Comparison of ENCODE assay signal across 16 cellular contexts in the genomic region with DNA sequence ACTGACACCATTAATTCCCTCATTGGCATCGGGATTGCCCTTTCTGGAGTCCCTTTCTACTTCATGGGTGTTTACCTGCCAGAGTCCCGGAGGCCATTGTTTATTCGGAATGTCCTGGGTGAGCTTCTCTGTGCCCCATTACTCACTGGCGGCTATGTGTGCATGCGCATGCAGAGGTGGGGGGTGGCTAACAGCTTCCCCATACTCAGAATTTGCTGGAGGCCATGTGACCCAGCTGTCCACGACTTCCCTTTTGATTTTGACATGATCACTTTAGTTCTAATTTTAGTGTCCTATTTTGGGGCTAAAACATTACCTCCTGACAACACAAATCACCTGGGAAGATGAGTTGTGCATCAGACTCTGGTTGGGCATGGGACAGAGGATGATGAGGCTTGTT. TPM values are rescaled to one million over a fixed set of nuclear protein-coding genes. Genes with fewer than 3 reads are reported as not detected.
A peak's percentile ranks its signal among the peaks of the same experiment; 100 is the strongest.
DNase-seq lines count a peak whose midpoint lies in the region; ATAC-seq and TF ChIP-seq lines count a peak whose summit lies in the region.
"Had no signal": no experiment of that assay in that cellular context is flagged by ENCODE, and none has a peak within 500 bp of the region (broad histone marks: within the 10 kb centered on the region; RNA-seq: fewer than 3 reads in every experiment).

No MANE protein-coding gene starts in this region.

- no peak for ATAC-seq in stimulated activated naive CD8-positive, alpha-beta T cell treated with anti-CD3 and anti-CD28 coated beads, Interleukin-15, Interleukin-2, amounts not matched to agents 100 U/mL and 50 U/mL, for 24 hours
- ATAC-seq in activated CD8-positive, alpha-beta T cell treated with anti-CD3 and anti-CD28 coated beads for 36 hours, result no peak
- no peak for ATAC-seq in HG02678 (IDR thresholded peaks at IDR 0.05; ENCODE audit: unreplicated experiment)
- ATAC-seq: sciatic nerve had no signal

- peak overlapping the region; percentile 50 for H3K27ac Mint-ChIP-seq in stimulated activated naive CD8-positive, alpha-beta T cell treated with anti-CD3 and anti-CD28 coated beads, Interleukin-15, Interleukin-2, amounts not matched to agents 100 ng/mL and 50 ng/mL, for 24 hours
- H3K27ac Mint-ChIP-seq in activated CD8-positive, alpha-beta T cell treated with anti-CD3 and anti-CD28 coated beads for 36 hours, result peak overlapping the region; percentile 71
- H3K27ac Mint-ChIP-seq: nephron had no signal

- CTCF ChIA-PET in activated CD8-positive, alpha-beta T cell treated with anti-CD3 and anti-CD28 coated beads for 36 hours (lab: Charles Lee), result interaction anchor here (1.3 to 18.9 kb wide), 3 partner anchors 11 to 34 kb away, joined by 3 to 260 read pairs (median 5); a partner anchor contains a TSS

- intact Hi-C loops in activated CD8-positive, alpha-beta T cell treated with anti-CD3 and anti-CD28 coated beads for 36 hours (cut with micrococcal nuclease), result no loop called here

- H3K9me3 Mint-ChIP-seq in stimulated activated naive CD8-positive, alpha-beta T cell treated with anti-CD3 and anti-CD28 coated beads, Interleukin-15, Interleukin-2, amounts not matched to agents 100 ng/mL and 50 ng/mL, for 24 hours, result no peaks in the 10 kb centered on the region
- H3K9me3 Mint-ChIP-seq in activated CD8-positive, alpha-beta T cell treated with anti-CD3 and anti-CD28 coated beads for 36 hours, result no peaks in the 10 kb centered on the region
- H3K9me3 Mint-ChIP-seq: nephron had no signal

- DNase-seq in stimulated activated naive CD8-positive, alpha-beta T cell treated with anti-CD3 and anti-CD28 coated beads, Interleukin-15, Interleukin-2, amounts not matched to agents 100 U/mL and 50 U/mL, for 24 hours, result no peak
- no peak for DNase-seq in activated CD8-positive, alpha-beta T cell treated with anti-CD3 and anti-CD28 coated beads for 36 hours
- DNase-seq in medulla oblongata (ENCODE audit: extremely low spot score), result peak; percentile 28
- DNase-seq in NCI-H187 treated with DMSO at 0.1 percent for 48 hours (lab: John Stamatoyannopoulos, UW), result no peak
- no peak for DNase-seq in cerebellar nuclear complex (lab: John Stamatoyannopoulos, UW)
- DNase-seq: activated CD4-positive, alpha-beta T cell treated with anti-CD3 and anti-CD28 coated beads, Interleukin-2, amount 50 U/mL, for 4 hours; BE2C; caudate nucleus; GM23248; NCI-H1092; stimulated activated CD4-positive, alpha-beta T cell treated with anti-CD3 and anti-CD28 coated beads, Interleukin-4, amount 100 ng/mL, for 4 hours; T1000 had no signal

- H3K36me3 Mint-ChIP-seq in stimulated activated naive CD8-positive, alpha-beta T cell treated with anti-CD3 and anti-CD28 coated beads, Interleukin-15, Interleukin-2, amounts not matched to agents 100 ng/mL and 50 ng/mL, for 24 hours (ENCODE audit: low read depth), result peaks cover 75% of the 10 kb centered on the region
- peaks cover 50% of the 10 kb centered on the region for H3K36me3 Mint-ChIP-seq in activated CD8-positive, alpha-beta T cell treated with anti-CD3 and anti-CD28 coated beads for 36 hours (ENCODE audit: low read depth)

- H3K27me3 Mint-ChIP-seq in stimulated activated naive CD8-positive, alpha-beta T cell treated with anti-CD3 and anti-CD28 coated beads, Interleukin-15, Interleukin-2, amounts not matched to agents 100 ng/mL and 50 ng/mL, for 24 hours, result no peaks in the 10 kb centered on the region
- H3K27me3 Mint-ChIP-seq in activated CD8-positive, alpha-beta T cell treated with anti-CD3 and anti-CD28 coated beads for 36 hours, result no peaks in the 10 kb centered on the region

- H3K4me1 Mint-ChIP-seq in stimulated activated naive CD8-positive, alpha-beta T cell treated with anti-CD3 and anti-CD28 coated beads, Interleukin-15, Interleukin-2, amounts not matched to agents 100 ng/mL and 50 ng/mL, for 24 hours (ENCODE audit: low read depth), result peaks cover 22% of the 10 kb centered on the region
- H3K4me1 Mint-ChIP-seq in activated CD8-positive, alpha-beta T cell treated with anti-CD3 and anti-CD28 coated beads for 36 hours (ENCODE audit: low read depth), result peaks cover 21% of the 10 kb centered on the region

- POLR2A ChIA-PET in activated CD8-positive, alpha-beta T cell treated with anti-CD3 and anti-CD28 coated beads for 36 hours (lab: Charles Lee), result interaction anchor here (0.9 to 2.1 kb wide), 5 partner anchors 9 to 32 kb away, joined by 3 to 8 read pairs (median 3); a partner anchor contains a TSS

- TF ChIP-seq CTCF in activated CD8-positive, alpha-beta T cell treated with anti-CD3 and anti-CD28 coated beads for 36 hours (IDR thresholded peaks at IDR 0.05), result no peak

- H3K4me3 Mint-ChIP-seq in stimulated activated naive CD8-positive, alpha-beta T cell treated with anti-CD3 and anti-CD28 coated beads, Interleukin-15, Interleukin-2, amounts not matched to agents 100 ng/mL and 50 ng/mL, for 24 hours, result no peak overlapping the region
- H3K4me3 Mint-ChIP-seq in activated CD8-positive, alpha-beta T cell treated with anti-CD3 and anti-CD28 coated beads for 36 hours, result no peak overlapping the region
- H3K4me3 Mint-ChIP-seq: nephron had no signal

RNA-seq across cellular contexts. Expression of a gene that starts 14.1 kb away (rescaled TPM):
- total RNA-seq in activated CD8-positive, alpha-beta T cell treated with anti-CD3 and anti-CD28 coated beads for 36 hours, result 10 to 100 TPM; 20.2 to 23.1 TPM

RNA-seq across cellular contexts. Expression of a gene that starts 14.1 kb away (rescaled TPM):
- 10 to 100 TPM; 67.4 to 78.4 TPM for total RNA-seq in activated CD8-positive, alpha-beta T cell treated with anti-CD3 and anti-CD28 coated beads for 36 hours

RNA-seq across cellular contexts. Expression of a gene that starts 32.4 kb away (rescaled TPM):
- 10 to 100 TPM; 73.8 to 76.9 TPM for total RNA-seq in activated CD8-positive, alpha-beta T cell treated with anti-CD3 and anti-CD28 coated beads for 36 hours

RNA-seq across cellular contexts. Expression of a gene that starts 51.5 kb away (rescaled TPM):
- 1 to 10 TPM; 6.7 to 6.8 TPM for total RNA-seq in activated CD8-positive, alpha-beta T cell treated with anti-CD3 and anti-CD28 coated beads for 36 hours
